1 cellular context compared by ENCODE assay signal in the genomic region with DNA sequence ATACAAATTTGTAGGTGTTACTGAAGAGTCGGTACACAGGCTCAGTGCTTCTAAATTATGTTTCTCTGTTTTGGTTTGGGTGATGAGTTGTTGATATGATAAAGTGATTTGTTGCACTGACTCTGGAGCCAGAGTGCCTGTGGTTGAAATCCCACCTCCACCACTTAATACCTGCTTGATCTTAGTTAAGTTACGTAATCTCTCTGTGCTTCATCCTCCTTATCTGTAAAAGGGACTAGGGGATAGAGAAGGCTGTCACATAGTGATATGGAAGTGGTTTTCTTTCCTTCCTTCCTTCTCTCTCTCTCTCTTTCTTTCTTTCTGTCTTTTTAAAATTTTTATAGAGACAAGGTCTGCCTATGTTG.
TF ChIP-seq lines count a peak whose summit lies in the region.

No MANE protein-coding gene starts in this region.

TF ChIP-seq in HepG2, 621 proteins besides CTCF, POLR2A, EP300 and RAD21:
- TF ChIP-seq, protein P1, sequence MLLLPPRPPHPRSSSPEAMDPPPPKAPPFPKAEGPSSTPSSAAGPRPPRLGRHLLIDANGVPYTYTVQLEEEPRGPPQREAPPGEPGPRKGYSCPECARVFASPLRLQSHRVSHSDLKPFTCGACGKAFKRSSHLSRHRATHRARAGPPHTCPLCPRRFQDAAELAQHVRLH (CRISPR knock-in tag; IDR thresholded peaks at IDR 0.05; ENCODE audit: borderline replicate concordance, low read depth) = no peak
- peak; percentile 16; the same call in 1 of the 2 replicates for TF ChIP-seq CEBPG (CRISPR knock-in tag; IDR thresholded peaks at IDR 0.05)
